Comparison of ENCODE assay signal across 1 cellular context in genomic region chr6:157981395-157982296, GRCh38.
TF ChIP-seq lines count a peak whose summit lies in the region.

Gene SYNJ2 (plus strand): TSS chr6:157981863. CDS start chr6:157981962, 99 bp downstream.

TF ChIP-seq in HepG2, 621 proteins besides CTCF, POLR2A, EP300 and RAD21 (continued from another document and continues in another):
- TF ChIP-seq ARID5B (CRISPR knock-in tag; IDR thresholded peaks at IDR 0.05) (peak; percentile 73), KDM4B (CRISPR knock-in tag; IDR thresholded peaks at IDR 0.05) (no peak), ATF5 (CRISPR knock-in tag; IDR thresholded peaks at IDR 0.05; ENCODE audit: low read depth) (peak; percentile 12; the same call in 1 of the 2 replicates), ZNF20 (CRISPR knock-in tag; IDR thresholded peaks at IDR 0.05) (no peak), ZNF652 (CRISPR knock-in tag; IDR thresholded peaks at IDR 0.05; ENCODE audit: borderline replicate concordance, low read depth) (no peak), NRL (CRISPR knock-in tag; IDR thresholded peaks at IDR 0.05; ENCODE audit: borderline replicate concordance) (peak; percentile 74), NR2F1 (CRISPR knock-in tag; IDR thresholded peaks at IDR 0.05) (peak in 1 of 2 experiments; percentile 49; a peak in 1 of 4 replicates), ZNF484 (CRISPR knock-in tag; IDR thresholded peaks at IDR 0.05; ENCODE audit: borderline replicate concordance, low read depth) (no peak; the same call in 1 of the 2 replicates), ZFP82 (CRISPR knock-in tag; IDR thresholded peaks at IDR 0.05; ENCODE audit: borderline replicate concordance) (peak; percentile 92; the same call in 1 of the 2 replicates), LCORL (IDR thresholded peaks at IDR 0.05) (no peak), LCORL (CRISPR knock-in tag; IDR thresholded peaks at IDR 0.05) (peak; percentile 87; the same call in 1 of the 2 replicates), ZNF784 (CRISPR knock-in tag; IDR thresholded peaks at IDR 0.05; ENCODE audit: borderline replicate concordance) (peak; percentile 86), NBN (conservative IDR thresholded peaks at IDR 0.05) (no peak), U2AF2 (IDR thresholded peaks at IDR 0.05; ENCODE audit: low read depth, low read length) (no peak), DDIT3 (CRISPR knock-in tag; IDR thresholded peaks at IDR 0.05) (no peak), PRDM15 (CRISPR knock-in tag; IDR thresholded peaks at IDR 0.05) (peak; percentile 48), ZNF83 (CRISPR knock-in tag; IDR thresholded peaks at IDR 0.05; ENCODE audit: borderline replicate concordance) (no peak), ZBTB46 (CRISPR knock-in tag; IDR thresholded peaks at IDR 0.05; ENCODE audit: borderline replicate concordance) (no peak), ZNF574 (CRISPR knock-in tag; IDR thresholded peaks at IDR 0.05) (peak; percentile 82), ZNF17 (CRISPR knock-in tag; IDR thresholded peaks at IDR 0.05) (no peak), ZNF101 (CRISPR knock-in tag; IDR thresholded peaks at IDR 0.05; ENCODE audit: borderline replicate concordance, low read depth) (no peak; the same call in 1 of the 2 replicates), HNF4A (CRISPR knock-in tag; IDR thresholded peaks at IDR 0.05) (peak; percentile 45; the same call in 1 of the 2 replicates), CBX1 (IDR thresholded peaks at IDR 0.05; ENCODE audit: low read depth) (no peak), AHDC1 (CRISPR knock-in tag; IDR thresholded peaks at IDR 0.05; ENCODE audit: borderline replicate concordance) (peak; percentile 38; the same call in 1 of the 2 replicates), TOE1 (CRISPR knock-in tag; IDR thresholded peaks at IDR 0.05) (no peak), ZNF329 (CRISPR knock-in tag; IDR thresholded peaks at IDR 0.05; ENCODE audit: low read depth) (peak; percentile 48; the same call in 1 of the 2 replicates), PHF8 (CRISPR knock-in tag; IDR thresholded peaks at IDR 0.05) (peak; percentile 65), RCOR2 (CRISPR knock-in tag; IDR thresholded peaks at IDR 0.05) (0 out of 2 replicates have a peak, but pooled peaks have one; percentile 26), ZNF33B (CRISPR knock-in tag; IDR thresholded peaks at IDR 0.05) (no peak; the same call in 1 of the 2 replicates), ZNF713 (CRISPR knock-in tag; IDR thresholded peaks at IDR 0.05) (0 out of 2 replicates have a peak, but pooled peaks have one; percentile 4), ZKSCAN1 (IDR thresholded peaks at IDR 0.05; ENCODE audit: low read length) (no peak), TBX3 (IDR thresholded peaks at IDR 0.05; ENCODE audit: borderline replicate concordance) (0 out of 2 replicates have a peak, but pooled peaks have one; percentile 0), PHF20 (CRISPR knock-in tag; IDR thresholded peaks at IDR 0.05) (peak; percentile 37; the same call in 1 of the 2 replicates), SIX1 (CRISPR knock-in tag; IDR thresholded peaks at IDR 0.05; ENCODE audit: borderline replicate concordance) (no peak), ZNF841 (CRISPR knock-in tag; IDR thresholded peaks at IDR 0.05; ENCODE audit: borderline replicate concordance) (peak; percentile 71; the same call in 1 of the 2 replicates), ZNF354B (CRISPR knock-in tag; IDR thresholded peaks at IDR 0.05) (peak; percentile 85; the same call in 1 of the 2 replicates), MATR3 (CRISPR knock-in tag; IDR thresholded peaks at IDR 0.05) (no peak), CCAR2 (optimal IDR thresholded peaks at IDR 0.05; ENCODE audit: low read depth, low read length) (no peak), JARID2 (CRISPR knock-in tag; IDR thresholded peaks at IDR 0.05; ENCODE audit: insufficient replicate concordance) (no peak), HNF4G (IDR thresholded peaks at IDR 0.05; ENCODE audit: borderline replicate concordance, low read depth, low read length) (no peak; the same call in 1 of the 2 replicates), HNF4G (CRISPR knock-in tag; IDR thresholded peaks at IDR 0.05; ENCODE audit: borderline replicate concordance, low read depth) (peak; percentile 64; the same call in 1 of the 2 replicates), HMGA1 (CRISPR knock-in tag; conservative IDR thresholded peaks at IDR 0.05) (no peak)
